In genomic region chr22:39171623-39172264, GRCh38 we compare ENCODE assay signal across 11 cellular contexts. TPM values are rescaled to one million over a fixed set of nuclear protein-coding genes. Genes with fewer than 3 reads are reported as not detected.
A peak's percentile ranks its signal among the peaks of the same experiment; 100 is the strongest.
DNase-seq lines count a peak whose midpoint lies in the region; ATAC-seq and TF ChIP-seq lines count a peak whose summit lies in the region.
"Had no signal": no experiment of that assay in that cellular context is flagged by ENCODE, and none has a peak within 500 bp of the region (broad histone marks: within the 10 kb centered on the region; RNA-seq: fewer than 3 reads in every experiment).

No MANE protein-coding gene starts in this region.

- H3K36me3 Mint-ChIP-seq in activated CD8-positive, alpha-beta T cell treated with anti-CD3 and anti-CD28 coated beads, Interleukin-2, amount 10 ng/mL, durations not matched to agents 7 days and 5 days (ENCODE audit: low read depth), result no peaks in the 10 kb centered on the region
- H3K36me3 Mint-ChIP-seq in naive thymus-derived CD4-positive, alpha-beta T cell, result no peaks in the 10 kb centered on the region

- H3K9me2 ChIP-seq in DOHH2 (replicated peaks; ENCODE audit: control insufficient read depth, low read length), result no peaks in the 10 kb centered on the region

- POLR2A ChIA-PET in activated CD8-positive, alpha-beta T cell treated with anti-CD3 and anti-CD28 coated beads, Interleukin-2, amount 10 ng/mL, durations not matched to agents 7 days and 5 days (lab: Charles Lee), result interaction anchor here (0.6 to 3.8 kb wide), 5 partner anchors 108 to 146 kb away, joined by 3 to 43 read pairs (median 3); partner anchors contain the start of gene RPL3
- POLR2A ChIA-PET in naive thymus-derived CD4-positive, alpha-beta T cell (lab: Charles Lee), result interaction anchor here (0.6 to 11.2 kb wide), 16 partner anchors 11 to 419 kb away, joined by 3 to 240 read pairs (median 6); partner anchors contain the start of genes CBX7, PDGFB, RPL3 and RPS19BP1

- no peak overlapping the region for H3K4me3 ChIP-seq in BLaER1 treated with 17β-estradiol and CSF1 and Interleukin-3, amounts not matched to agents 10 nM and 100 nM
- H3K4me3 ChIP-seq in DOHH2 (ENCODE audit: low read length), result peak overlapping the region; percentile 69
- no peak overlapping the region for H3K4me3 ChIP-seq in naive thymus-derived CD4-positive, alpha-beta T cell (ENCODE audit: low read length)
- H3K4me3 ChIP-seq: hepatocyte had no signal

- H3K27ac ChIP-seq in BLaER1 treated with 17β-estradiol and CSF1 and Interleukin-3, amounts not matched to agents 10 nM and 100 nM, result no peak overlapping the region
- H3K27ac ChIP-seq in DOHH2 (ENCODE audit: low read depth, low read length), result peak overlapping the region; percentile 85
- peak overlapping the region; percentile 9 for H3K27ac ChIP-seq in naive thymus-derived CD4-positive, alpha-beta T cell (ENCODE audit: low read depth, low read length)
- H3K27ac ChIP-seq: hepatocyte, HL-60 had no signal

- H3K27me3 Mint-ChIP-seq in activated CD8-positive, alpha-beta T cell treated with anti-CD3 and anti-CD28 coated beads, Interleukin-2, amount 10 ng/mL, durations not matched to agents 7 days and 5 days (ENCODE audit: low read depth), result peaks cover 12% of the 10 kb centered on the region
- peaks cover 0 to 8% (median 0%) of the 10 kb centered on the region in 5 donors for H3K27me3 Mint-ChIP-seq in naive thymus-derived CD4-positive, alpha-beta T cell

- CTCF ChIA-PET in activated CD8-positive, alpha-beta T cell treated with anti-CD3 and anti-CD28 coated beads, Interleukin-2, amount 10 ng/mL, durations not matched to agents 7 days and 5 days (lab: Charles Lee), result interaction anchor here (0.6 to 5.9 kb wide), 43 partner anchors 8 to 359 kb away, joined by 3 to 142 read pairs (median 5); partner anchors contain the start of genes CBX6, CBX7, RPL3 and SYNGR1
- CTCF ChIA-PET in naive thymus-derived CD4-positive, alpha-beta T cell (lab: Charles Lee), result interaction anchor here (0.6 to 12.0 kb wide), 28 partner anchors 8 to 402 kb away, joined by 3 to 262 read pairs (median 4); partner anchors contain the start of genes ATF4, PDGFB and RPL3

- no peaks in the 10 kb centered on the region for H3K36me3 ChIP-seq in BLaER1 treated with 17β-estradiol and CSF1 and Interleukin-3, amounts not matched to agents 10 nM and 100 nM
- no peaks in the 10 kb centered on the region for H3K36me3 ChIP-seq in DOHH2 (ENCODE audit: control insufficient read depth, low read length)
- no peaks in the 10 kb centered on the region for H3K36me3 ChIP-seq in naive thymus-derived CD4-positive, alpha-beta T cell (ENCODE audit: control insufficient read depth in 2 of 3, insufficient read depth in 3 of 3, low read length in 3 of 3)
- H3K36me3 ChIP-seq: stomach had no signal

- no peak for TF ChIP-seq CTCF in DOHH2 (IDR thresholded peaks at IDR 0.05; ENCODE audit: low read depth, low read length, poor library complexity, severe bottlenecking)

- no peaks in the 10 kb centered on the region for H3F3A ChIP-seq in DOHH2 (ENCODE audit: control insufficient read depth, insufficient read depth)

- H3K4me3 Mint-ChIP-seq in activated CD8-positive, alpha-beta T cell treated with anti-CD3 and anti-CD28 coated beads, Interleukin-2, amount 10 ng/mL, durations not matched to agents 7 days and 5 days, result no peak overlapping the region
- peak overlapping the region in 8 of 10 donors; percentile 29 to 76 (median 58) for H3K4me3 Mint-ChIP-seq in naive thymus-derived CD4-positive, alpha-beta T cell

- peak overlapping the region in 9 of 11 experiments; percentile 34 to 76 (median 59); a peak in 17 of 22 replicates for H3K4me2 ChIP-seq in BLaER1 treated with 17β-estradiol and CSF1 and Interleukin-3, amounts not matched to agents 10 nM and 100 nM
- peak overlapping the region; percentile 98 for H3K4me2 ChIP-seq in DOHH2 (ENCODE audit: low read length)

- H3K4me1 ChIP-seq in BLaER1 treated with 17β-estradiol and CSF1 and Interleukin-3, amounts not matched to agents 10 nM and 100 nM, result peaks cover 22 to 37% (median 27%) of the 10 kb centered on the region in 10 experiments
- peaks cover 56% of the 10 kb centered on the region for H3K4me1 ChIP-seq in DOHH2 (ENCODE audit: control insufficient read depth, low read length)
- peaks cover 39 to 50% of the 10 kb centered on the region in 2 donors for H3K4me1 ChIP-seq in naive thymus-derived CD4-positive, alpha-beta T cell (ENCODE audit: control insufficient read depth in 2 of 2, insufficient read depth in 2 of 2, low read length in 2 of 2)

- H3K27me3 ChIP-seq in BLaER1 treated with 17β-estradiol and CSF1 and Interleukin-3, amounts not matched to agents 10 nM and 100 nM, result 0 out of 22 replicates have a peak, but pooled peaks cover 0 to 6% (median 0%) of the 10 kb centered on the region in 11 experiments
- no peaks in the 10 kb centered on the region for H3K27me3 ChIP-seq in DOHH2 (ENCODE audit: control insufficient read depth, low read length)
- H3K27me3 ChIP-seq in naive thymus-derived CD4-positive, alpha-beta T cell (ENCODE audit: control insufficient read depth in 2 of 2, insufficient read depth in 2 of 2, low read length in 2 of 2), result no peaks in the 10 kb centered on the region
- H3K27me3 ChIP-seq: hepatocyte, stomach had no signal

- peak overlapping the region; percentile 79 for H3K27ac Mint-ChIP-seq in activated CD8-positive, alpha-beta T cell treated with anti-CD3 and anti-CD28 coated beads, Interleukin-2, amount 10 ng/mL, durations not matched to agents 7 days and 5 days
- H3K27ac Mint-ChIP-seq in naive thymus-derived CD4-positive, alpha-beta T cell, result peak overlapping the region; percentile 84 to 98 (median 93)

- no peak overlapping the region for H3K9ac ChIP-seq in BLaER1 treated with 17β-estradiol and CSF1 and Interleukin-3, amounts not matched to agents 10 nM and 100 nM

- intact Hi-C loops in naive thymus-derived CD4-positive, alpha-beta T cell (cut with micrococcal nuclease), result loop anchor here (1.0 to 5.0 kb wide), 8 partner anchors 43 to 358 kb away; partner anchors contain the start of gene ATF4 (in 1 of the 2)

- no peak for ATAC-seq in activated CD8-positive, alpha-beta T cell treated with anti-CD3 and anti-CD28 coated beads, Interleukin-2, amount 10 ng/mL, durations not matched to agents 7 days and 5 days
- no peak for ATAC-seq in naive thymus-derived CD4-positive, alpha-beta T cell
- ATAC-seq in HG02938 (IDR thresholded peaks at IDR 0.05; ENCODE audit: unreplicated experiment), result no peak
- ATAC-seq in GM18907 (IDR thresholded peaks at IDR 0.05; ENCODE audit: unreplicated experiment), result no peak

- no peaks in the 10 kb centered on the region for H3K9me3 ChIP-seq in BLaER1 treated with 17β-estradiol and CSF1 and Interleukin-3, amounts not matched to agents 10 nM and 100 nM (replicated peaks in 1 of 11)
- H3K9me3 ChIP-seq in DOHH2 (ENCODE audit: control insufficient read depth, insufficient read depth, low read length), result no peaks in the 10 kb centered on the region
- H3K9me3 ChIP-seq in naive thymus-derived CD4-positive, alpha-beta T cell (ENCODE audit: control insufficient read depth in 2 of 3, low read length in 3 of 3), result no peaks in the 10 kb centered on the region
- H3K9me3 ChIP-seq: stomach had no signal

- peaks cover 47% of the 10 kb centered on the region for H3K4me1 Mint-ChIP-seq in activated CD8-positive, alpha-beta T cell treated with anti-CD3 and anti-CD28 coated beads, Interleukin-2, amount 10 ng/mL, durations not matched to agents 7 days and 5 days (ENCODE audit: low read depth)
- H3K4me1 Mint-ChIP-seq in naive thymus-derived CD4-positive, alpha-beta T cell, result peaks cover 21 to 54% (median 48%) of the 10 kb centered on the region in 7 donors

- H3K79me2 ChIP-seq in DOHH2 (ENCODE audit: control insufficient read depth, low read length), result no peaks in the 10 kb centered on the region
- H3K79me2 ChIP-seq: hepatocyte had no signal

- H3K9me3 Mint-ChIP-seq in activated CD8-positive, alpha-beta T cell treated with anti-CD3 and anti-CD28 coated beads, Interleukin-2, amount 10 ng/mL, durations not matched to agents 7 days and 5 days (ENCODE audit: insufficient read depth), result no peaks in the 10 kb centered on the region
- peaks cover 0 to 3% (median 0%) of the 10 kb centered on the region in 11 donors for H3K9me3 Mint-ChIP-seq in naive thymus-derived CD4-positive, alpha-beta T cell

- DNase-seq in activated CD8-positive, alpha-beta T cell treated with anti-CD3 and anti-CD28 coated beads, Interleukin-2, amount 10 ng/mL, durations not matched to agents 7 days and 5 days, result no peak
- DNase-seq in naive thymus-derived CD4-positive, alpha-beta T cell, result no peak
- DNase-seq in germinal center (ENCODE audit: low spot score), result no peak
- DNase-seq: stimulated activated CD4-positive, alpha-beta T cell treated with anti-CD3 and anti-CD28 coated beads, Interleukin-4, amount 100 ng/mL, for 4 hours; stomach had no signal

- peaks cover 0 to 27% (median 0%) of the 10 kb centered on the region in 11 experiments; a peak in 8 of 22 replicates for H4K20me1 ChIP-seq in BLaER1 treated with 17β-estradiol and CSF1 and Interleukin-3, amounts not matched to agents 10 nM and 100 nM
- no peaks in the 10 kb centered on the region for H4K20me1 ChIP-seq in DOHH2 (ENCODE audit: control insufficient read depth, insufficient read depth, low read depth, low read length)

RNA-seq across cellular contexts. Expression of gene CBX7, which starts 19.3 kb away (rescaled TPM):
- 1 to 10 TPM; 8.6 to 8.7 TPM for total RNA-seq in activated CD8-positive, alpha-beta T cell treated with anti-CD3 and anti-CD28 coated beads, Interleukin-2, amount 10 ng/mL, durations not matched to agents 7 days and 5 days
- 100 to 1,000 TPM in 2 of 5 experiments, 10 to 100 TPM in 3; 14.2 to 164 (median 76.9) TPM for total RNA-seq in naive thymus-derived CD4-positive, alpha-beta T cell
- polyA plus RNA-seq in naive thymus-derived CD4-positive, alpha-beta T cell, result 10 to 100 TPM; 24.1 to 32.7 TPM

Comparison
In these comparisons a context has a peak if more than half of its experiments do, and no peak if none do; other contexts are left out.
1. H3K27ac ChIP-seq: peak in DOHH2 (single experiment) and naive thymus-derived CD4-positive, alpha-beta T cell (single experiment); none in BLaER1 treated with 17β-estradiol and CSF1 and Interleukin-3, amounts not matched to agents 10 nM and 100 nM (0 of 11).